40 cellular contexts compared by ENCODE assay signal in genomic region chr10:81426722-81427121, GRCh38.
"Had no signal": no experiment of that assay in that cellular context is flagged by ENCODE, and none has a peak within 500 bp of the region (broad histone marks: within the 10 kb centered on the region; RNA-seq: fewer than 3 reads in every experiment).

No MANE protein-coding gene starts in this region.

- H3K4me3 Mint-ChIP-seq: activated naive CD4-positive, alpha-beta T cell treated with anti-CD3 and anti-CD28 coated beads for 36 hours; activated naive CD4-positive, alpha-beta T cell treated with anti-CD3 and anti-CD28 coated beads, Interleukin-2, amount 10 ng/mL, durations not matched to agents 7 days and 5 days; activated naive CD4-positive, alpha-beta T cell treated with anti-CD3 and anti-CD28 coated beads, Interleukin-2, amount 50 U/mL, for 24 hours; activated naive CD8-positive, alpha-beta T cell; activated naive CD8-positive, alpha-beta T cell treated with anti-CD3 and anti-CD28 coated beads for 36 hours; activated naive CD8-positive, alpha-beta T cell treated with anti-CD3 and anti-CD28 coated beads, Interleukin-2, amount 10 ng/mL, durations not matched to agents 7 days and 5 days; activated naive CD8-positive, alpha-beta T cell treated with anti-CD3 and anti-CD28 coated beads, Interleukin-2, amount 50 U/mL, for 24 hours; activated T-cell treated with anti-CD3 and anti-CD28 coated beads, Interleukin-2, amount 50 U/mL, for 24 hours; activated T-cell treated with anti-CD3 and anti-CD28 coated beads, Interleukin-2, amount 50 U/mL, for 4 hours; activated T-cell treated with anti-CD3 and anti-CD28 coated beads, Interleukin-2, amount 50 U/mL, for 72 hours; activated T-helper 1 cell treated with anti-CD3 and anti-CD28 coated beads, Interleukin-12 subunit alpha, Interleukin-12 subunit beta, Interleukin-2, Interleukin-4 antibody, amounts not matched to agents 30 ng/mL and 10 ng/mL and 1 ng/mL, durations not matched to agents 14 hours and 24 hours and 36 hours; activated T-helper 17 cell treated with anti-CD3 and anti-CD28 coated beads, Interleukin-2, amount 50 U/mL, for 72 hours; brain; central memory CD8-positive, alpha-beta T cell had no signal

- H3K4me3 ChIP-seq: adrenal gland, ascending aorta, body of pancreas, breast epithelium, cardiac muscle cell had no signal

- H3K27ac Mint-ChIP-seq: activated naive CD4-positive, alpha-beta T cell treated with anti-CD3 and anti-CD28 coated beads for 36 hours; activated naive CD4-positive, alpha-beta T cell treated with anti-CD3 and anti-CD28 coated beads, Interleukin-2, amount 10 ng/mL, durations not matched to agents 7 days and 5 days; activated naive CD4-positive, alpha-beta T cell treated with anti-CD3 and anti-CD28 coated beads, Interleukin-2, amount 50 U/mL, for 24 hours; activated naive CD4-positive, alpha-beta T cell treated with anti-CD3 and anti-CD28 coated beads, Interleukin-2, amount 50 U/mL, for 72 hours; activated naive CD8-positive, alpha-beta T cell; activated naive CD8-positive, alpha-beta T cell treated with anti-CD3 and anti-CD28 coated beads for 36 hours; activated naive CD8-positive, alpha-beta T cell treated with anti-CD3 and anti-CD28 coated beads, Interleukin-2, amount 10 ng/mL, durations not matched to agents 7 days and 5 days; activated T-cell treated with anti-CD3 and anti-CD28 coated beads, Interleukin-2, amount 50 U/mL, for 24 hours; activated T-cell treated with anti-CD3 and anti-CD28 coated beads, Interleukin-2, amount 50 U/mL, for 72 hours; activated T-helper 1 cell treated with anti-CD3 and anti-CD28 coated beads, Interleukin-12 subunit alpha, Interleukin-12 subunit beta, Interleukin-2, Interleukin-4 antibody, amounts not matched to agents 30 ng/mL and 10 ng/mL and 1 ng/mL, durations not matched to agents 14 hours and 24 hours and 36 hours; activated T-helper 17 cell treated with anti-CD3 and anti-CD28 coated beads, Interleukin-2, amount 50 U/mL, for 72 hours; activated T-helper 2 cell treated with anti-CD3 and anti-CD28 coated beads, Interferon-gamma antibody, Interleukin-2, Interleukin-4, amounts not matched to agents 10 μg/mL and 5 μg/mL and 100 μg/mL, durations not matched to agents 14 hours and 24 hours and 36 hours; brain had no signal

- H3K4me1 ChIP-seq: adrenal gland, ascending aorta, body of pancreas, breast epithelium had no signal

- H3K27ac ChIP-seq: adrenal gland, ascending aorta, body of pancreas, brain microvascular endothelial cell, breast epithelium, cardiac muscle cell had no signal

- ATAC-seq: activated naive CD4-positive, alpha-beta T cell treated with anti-CD3 and anti-CD28 coated beads, Interleukin-2, amount 50 U/mL, for 72 hours; activated naive CD8-positive, alpha-beta T cell treated with anti-CD3 and anti-CD28 coated beads, Interleukin-2, amount 50 U/mL, for 24 hours; activated T-cell treated with anti-CD3 and anti-CD28 coated beads, Interleukin-2, amount 50 U/mL, for 4 hours; activated T-cell treated with anti-CD3 and anti-CD28 coated beads, Interleukin-2, amount 50 U/mL, for 72 hours; activated T-helper 17 cell treated with anti-CD3 and anti-CD28 coated beads, Interleukin-2, amount 50 U/mL, for 72 hours; body of pancreas had no signal

- H3K36me3 ChIP-seq: adrenal gland, ascending aorta, brain microvascular endothelial cell, breast epithelium, cardiac muscle cell had no signal

- DNase-seq: activated effector memory CD4-positive, alpha-beta T cell treated with anti-CD3 and anti-CD28 coated beads, Interleukin-2, amount 50 U/mL, for 16 hours; activated effector memory CD4-positive, alpha-beta T cell treated with Interleukin-2 at 50 U/mL for 16 hours; activated gamma-delta T cell; activated gamma-delta T cell treated with Interleukin-2 at 50 U/mL for 16 hours; activated naive CD4-positive, alpha-beta T cell; activated naive CD4-positive, alpha-beta T cell treated with anti-CD3 and anti-CD28 coated beads for 36 hours; activated naive CD4-positive, alpha-beta T cell treated with anti-CD3 and anti-CD28 coated beads, Interleukin-2, amount 10 ng/mL, durations not matched to agents 7 days and 5 days; activated naive CD4-positive, alpha-beta T cell treated with anti-CD3 and anti-CD28 coated beads, Interleukin-2, amount 50 U/mL, for 16 hours; activated naive CD4-positive, alpha-beta T cell treated with Interleukin-2 at 50 U/mL for 16 hours; activated naive CD8-positive, alpha-beta T cell treated with anti-CD3 and anti-CD28 coated beads for 36 hours; activated naive CD8-positive, alpha-beta T cell treated with anti-CD3 and anti-CD28 coated beads, Interleukin-2, amount 10 ng/mL, durations not matched to agents 7 days and 5 days; activated naive CD8-positive, alpha-beta T cell treated with anti-CD3 and anti-CD28 coated beads, Interleukin-2, amount 50 U/mL, for 24 hours; activated T-cell treated with anti-CD3 and anti-CD28 coated beads, Interleukin-2, amount 50 U/mL, for 1 hour; activated T-cell treated with anti-CD3 and anti-CD28 coated beads, Interleukin-2, amount 50 U/mL, for 24 hours; activated T-cell treated with anti-CD3 and anti-CD28 coated beads, Interleukin-2, amount 50 U/mL, for 4 hours; activated T-cell treated with anti-CD3 and anti-CD28 coated beads, Interleukin-2, amount 50 U/mL, for 48 hours; activated T-cell treated with anti-CD3 and anti-CD28 coated beads, Interleukin-2, amount 50 U/mL, for 72 hours; adrenal gland; amniotic stem cell; amygdala; anterior cingulate cortex; aorta; body of pancreas; brain microvascular endothelial cell; caudate nucleus; central memory CD4-positive, alpha-beta T cell; cerebellar nuclear complex had no signal

- H3K4me1 Mint-ChIP-seq: activated naive CD4-positive, alpha-beta T cell treated with anti-CD3 and anti-CD28 coated beads, Interleukin-2, amount 10 ng/mL, durations not matched to agents 7 days and 5 days; activated naive CD4-positive, alpha-beta T cell treated with anti-CD3 and anti-CD28 coated beads, Interleukin-2, amount 50 U/mL, for 24 hours; activated naive CD8-positive, alpha-beta T cell treated with anti-CD3 and anti-CD28 coated beads for 36 hours; activated naive CD8-positive, alpha-beta T cell treated with anti-CD3 and anti-CD28 coated beads, Interleukin-2, amount 10 ng/mL, durations not matched to agents 7 days and 5 days; activated naive CD8-positive, alpha-beta T cell treated with anti-CD3 and anti-CD28 coated beads, Interleukin-2, amount 50 U/mL, for 24 hours; activated T-helper 17 cell treated with anti-CD3 and anti-CD28 coated beads, Interleukin-2, amount 50 U/mL, for 72 hours; central memory CD8-positive, alpha-beta T cell had no signal

- H3K9me3 Mint-ChIP-seq: activated naive CD4-positive, alpha-beta T cell treated with anti-CD3 and anti-CD28 coated beads for 36 hours; activated naive CD4-positive, alpha-beta T cell treated with anti-CD3 and anti-CD28 coated beads, Interleukin-2, amount 10 ng/mL, durations not matched to agents 7 days and 5 days; activated naive CD4-positive, alpha-beta T cell treated with anti-CD3 and anti-CD28 coated beads, Interleukin-2, amount 50 U/mL, for 24 hours; activated naive CD8-positive, alpha-beta T cell treated with anti-CD3 and anti-CD28 coated beads, Interleukin-2, amount 10 ng/mL, durations not matched to agents 7 days and 5 days; activated T-cell treated with anti-CD3 and anti-CD28 coated beads, Interleukin-2, amount 50 U/mL, for 24 hours; activated T-helper 1 cell treated with anti-CD3 and anti-CD28 coated beads, Interleukin-12 subunit alpha, Interleukin-12 subunit beta, Interleukin-2, Interleukin-4 antibody, amounts not matched to agents 30 ng/mL and 10 ng/mL and 1 ng/mL, durations not matched to agents 14 hours and 24 hours and 36 hours; brain had no signal

- H3K9me3 ChIP-seq: adrenal gland, ascending aorta, body of pancreas, breast epithelium had no signal

- FAIRE-seq: astrocyte, bronchial epithelial cell had no signal

- H3K27me3 Mint-ChIP-seq: activated naive CD4-positive, alpha-beta T cell treated with anti-CD3 and anti-CD28 coated beads, Interleukin-2, amount 10 ng/mL, durations not matched to agents 7 days and 5 days; activated naive CD4-positive, alpha-beta T cell treated with anti-CD3 and anti-CD28 coated beads, Interleukin-2, amount 50 U/mL, for 24 hours; activated naive CD8-positive, alpha-beta T cell; activated naive CD8-positive, alpha-beta T cell treated with anti-CD3 and anti-CD28 coated beads for 36 hours; activated naive CD8-positive, alpha-beta T cell treated with anti-CD3 and anti-CD28 coated beads, Interleukin-2, amount 10 ng/mL, durations not matched to agents 7 days and 5 days; activated naive CD8-positive, alpha-beta T cell treated with anti-CD3 and anti-CD28 coated beads, Interleukin-2, amount 50 U/mL, for 24 hours; activated T-cell treated with anti-CD3 and anti-CD28 coated beads, Interleukin-2, amount 50 U/mL, for 24 hours; activated T-helper 17 cell treated with anti-CD3 and anti-CD28 coated beads, Interleukin-2, amount 50 U/mL, for 72 hours; brain; central memory CD8-positive, alpha-beta T cell had no signal
